In the genomic region with DNA sequence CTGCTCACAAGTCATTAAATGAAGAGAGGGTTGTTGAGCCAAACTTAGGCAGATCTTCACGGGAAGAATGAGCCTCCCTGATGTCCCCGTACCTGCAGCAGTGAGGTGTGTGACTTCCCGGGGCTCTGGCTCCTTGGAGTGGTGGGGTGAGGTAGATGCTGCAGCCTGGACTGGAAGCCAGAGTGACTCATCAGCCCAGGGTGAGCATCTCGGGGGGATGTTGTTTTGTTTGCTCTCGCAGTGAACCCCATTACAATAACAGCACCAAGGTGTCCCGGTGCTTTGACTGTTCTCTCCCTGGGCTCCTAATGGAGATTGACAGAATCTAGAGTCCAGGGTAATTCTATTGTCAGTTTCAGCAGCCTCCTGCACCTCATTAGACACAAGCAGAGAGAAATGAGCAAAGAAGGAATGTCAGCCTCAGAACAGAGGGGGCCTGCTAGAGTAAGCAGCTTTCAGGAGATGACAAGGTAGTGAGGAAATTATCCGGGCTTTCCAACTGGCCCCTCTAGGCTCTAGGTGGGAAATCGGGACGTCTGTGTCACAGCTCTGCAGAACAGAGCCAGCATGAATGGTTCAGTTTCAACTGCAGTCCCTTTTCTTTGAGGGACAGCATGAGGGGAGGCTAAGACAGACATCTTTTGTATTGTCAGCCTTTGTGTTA, we compare ENCODE assay signal across 25 cellular contexts. TPM values are rescaled to one million over a fixed set of nuclear protein-coding genes. Genes with fewer than 3 reads are reported as not detected.
DNase-seq lines count a peak whose midpoint lies in the region; ATAC-seq and TF ChIP-seq lines count a peak whose summit lies in the region.
"Had no signal": no experiment of that assay in that cellular context is flagged by ENCODE, and none has a peak within 500 bp of the region (broad histone marks: within the 10 kb centered on the region; RNA-seq: fewer than 3 reads in every experiment).

No MANE protein-coding gene starts in this region.

- H2AK5ac ChIP-seq in mesendoderm (ENCODE audit: low read length) = no peak overlapping the region
- H2AK5ac ChIP-seq in neuronal stem cell (ENCODE audit: low read depth, low read length) = no peak overlapping the region

- no peak for DNase-seq in GM23338 (ENCODE audit: low spot score)
- no peak for DNase-seq in WTC11 (ENCODE audit: low spot score)
- DNase-seq in mesendoderm = peak; percentile 46
- DNase-seq in neuronal stem cell (ENCODE audit: low spot score) = peak; percentile 55
- no peak for DNase-seq in hippocampal formation (lab: John Stamatoyannopoulos, UW)
- no peak for DNase-seq in gastrocnemius medialis
- DNase-seq: ACHN; CD4-positive, alpha-beta T cell; COR-L47; DMS79; HCEC 1CT; MM.1S; NCI-H1048; NCI-H1417 treated with DMSO at 0.1 percent for 48 hours; NCI-H1930; NCI-H2227 treated with DMSO at 0.1 percent for 48 hours; NCI-H510A treated with DMSO at 0.1 percent for 48 hours; NCI-H774; OCI-M1 had no signal

- H3K23ac ChIP-seq in mesendoderm (ENCODE audit: low read length) = no peak overlapping the region
- H3K23ac ChIP-seq in neuronal stem cell (ENCODE audit: low read depth, low read length, poor library complexity) = no peak overlapping the region

- H3K9me3 Mint-ChIP-seq in GM23338 = no peaks in the 10 kb centered on the region; the same call in 2 of the 3 replicates
- peaks cover 3% of the 10 kb centered on the region; the same call in 1 of the 2 replicates for H3K9me3 Mint-ChIP-seq in WTC11
- H3K9me3 Mint-ChIP-seq: CD4-positive, alpha-beta T cell had no signal

- H2BK5ac ChIP-seq in mesendoderm (ENCODE audit: low read length) (no peak overlapping the region), neuronal stem cell (ENCODE audit: low read length) (no peak overlapping the region)

- ATAC-seq in GM23338 = peak; percentile 75
- peak; percentile 66 for ATAC-seq in WTC11
- ATAC-seq in gastrocnemius medialis = no peak
- no peak for ATAC-seq in HG03571 (IDR thresholded peaks at IDR 0.05; ENCODE audit: unreplicated experiment)
- ATAC-seq in HG03280 (IDR thresholded peaks at IDR 0.05; ENCODE audit: unreplicated experiment) = no peak

- H4K91ac ChIP-seq in neuronal stem cell (ENCODE audit: low read depth, low read length, poor library complexity) = no peak overlapping the region

- H3K4me2 ChIP-seq in GM23338 = no peak overlapping the region
- H3K4me2 ChIP-seq in mesendoderm (ENCODE audit: low read length) = no peak overlapping the region
- H3K4me2 ChIP-seq in neuronal stem cell (ENCODE audit: insufficient read depth, low read length, poor library complexity, severe bottlenecking) = peak overlapping the region; percentile 13
- H3K4me2 ChIP-seq: BLaER1 had no signal

- peak overlapping the region; percentile 74 for H2AFZ ChIP-seq in GM23338
- H2AFZ ChIP-seq in neuronal stem cell (ENCODE audit: low read length) = peak overlapping the region; percentile 84

- H3K4me3 Mint-ChIP-seq in GM23338 = no peak overlapping the region
- H3K4me3 Mint-ChIP-seq in WTC11 = no peak overlapping the region
- H3K4me3 Mint-ChIP-seq: CD4-positive, alpha-beta T cell had no signal

- H3K14ac ChIP-seq in neuronal stem cell (ENCODE audit: low read length) = no peak overlapping the region

- H3K56ac ChIP-seq in mesendoderm (ENCODE audit: low read length) = peak overlapping the region; percentile 0

- H3K4ac ChIP-seq in mesendoderm (ENCODE audit: low read depth, low read length) (no peak overlapping the region), neuronal stem cell (ENCODE audit: low read length) (no peak overlapping the region)

- no peaks in the 10 kb centered on the region for H3K9me3 ChIP-seq in neuronal stem cell (replicated peaks in 1 of 2; ENCODE audit: control insufficient read depth in 2 of 2, insufficient read depth in 1 of 2, low read depth in 1 of 2, low read length in 2 of 2)
- no peaks in the 10 kb centered on the region for H3K9me3 ChIP-seq in gastrocnemius medialis
- H3K9me3 ChIP-seq: BLaER1, SJSA1 had no signal

- H3K79me2 ChIP-seq in GM23338 (replicated peaks; ENCODE audit: insufficient read depth) = no peaks in the 10 kb centered on the region
- no peaks in the 10 kb centered on the region for H3K79me2 ChIP-seq in mesendoderm (ENCODE audit: control insufficient read depth, insufficient read depth, low read length)

- no peak for TF ChIP-seq CTCF in GM23338 (conservative IDR thresholded peaks at IDR 0.05; ENCODE audit: low read depth in 2 of 2)
- TF ChIP-seq CTCF in WTC11 (IDR thresholded peaks at IDR 0.05) = no peak
- no peak for TF ChIP-seq CTCF in gastrocnemius medialis (IDR thresholded peaks at IDR 0.05 in 4 of 5, conservative IDR thresholded peaks at IDR 0.05 in 1 of 5)

- intact Hi-C loops in gastrocnemius medialis (cut with DNase I; ENCODE audit: low total_unique reads) = no loop called here

- POLR2A ChIA-PET in WTC11 (lab: Charles Lee) = no interaction called here

- H3F3A ChIP-seq in GM23338 (replicated peaks; ENCODE audit: low read depth) = 0 out of 2 replicates have a peak, but pooled peaks cover 1% of the 10 kb centered on the region

- H3K27me3 ChIP-seq in GM23338 (ENCODE audit: insufficient read depth) (peaks cover 43% of the 10 kb centered on the region), mesendoderm (ENCODE audit: insufficient read depth, low read length, poor library complexity) (no peaks in the 10 kb centered on the region), neuronal stem cell (ENCODE audit: control insufficient read depth in 3 of 3, insufficient read depth in 3 of 3, low read depth in 1 of 3, low read length in 3 of 3) (no peaks in the 10 kb centered on the region), gastrocnemius medialis (peaks cover 0 to 3% (median 0%) of the 10 kb centered on the region in 3 donors)
- H3K27me3 ChIP-seq: BLaER1 had no signal

- H3K36me3 ChIP-seq in GM23338 (ENCODE audit: insufficient read depth) = no peaks in the 10 kb centered on the region
- H3K36me3 ChIP-seq in mesendoderm (ENCODE audit: control insufficient read depth, insufficient read depth, low read length) = no peaks in the 10 kb centered on the region
- no peaks in the 10 kb centered on the region for H3K36me3 ChIP-seq in neuronal stem cell (replicated peaks in 1 of 2; ENCODE audit: control insufficient read depth in 2 of 2, insufficient read depth in 2 of 2, low read length in 2 of 2)
- H3K36me3 ChIP-seq in gastrocnemius medialis = no peaks in the 10 kb centered on the region
- H3K36me3 ChIP-seq: BLaER1, SJSA1 had no signal

- no peaks in the 10 kb centered on the region for H3K79me1 ChIP-seq in mesendoderm (ENCODE audit: low read length)
- no peaks in the 10 kb centered on the region for H3K79me1 ChIP-seq in neuronal stem cell (ENCODE audit: low read depth, low read length)

- no peak overlapping the region for H4K8ac ChIP-seq in mesendoderm (ENCODE audit: low read depth, low read length)
- no peak overlapping the region for H4K8ac ChIP-seq in neuronal stem cell (ENCODE audit: low read depth, low read length)

- H3K36me3 Mint-ChIP-seq in GM23338 (ENCODE audit: low read depth) = no peaks in the 10 kb centered on the region; the same call in 2 of the 3 replicates
- H3K36me3 Mint-ChIP-seq in WTC11 = no peaks in the 10 kb centered on the region

- H3K9ac ChIP-seq in mesendoderm (ENCODE audit: low read length) = no peak overlapping the region
- no peak overlapping the region for H3K9ac ChIP-seq in neuronal stem cell (ENCODE audit: low read depth, low read length, poor library complexity)
- H3K9ac ChIP-seq: BLaER1 had no signal

- H4K20me1 ChIP-seq in GM23338 (replicated peaks; ENCODE audit: insufficient read depth) = no peaks in the 10 kb centered on the region
- H4K20me1 ChIP-seq: BLaER1 had no signal

- H3K27ac Mint-ChIP-seq in GM23338 (no peak overlapping the region), WTC11 (no peak overlapping the region)
- H3K27ac Mint-ChIP-seq: CD4-positive, alpha-beta T cell had no signal

- H3K27me3 Mint-ChIP-seq in GM23338 (ENCODE audit: insufficient read depth, low read depth, poor library complexity) (peaks cover 9% of the 10 kb centered on the region), WTC11 (ENCODE audit: low read depth) (peaks cover 83% of the 10 kb centered on the region)

- CTCF ChIA-PET in WTC11 (lab: Charles Lee) = interaction anchor here (1.2 kb wide), 1 partner anchor 25 kb away, joined by 5 read pairs; no protein-coding TSS in a partner anchor

- H3K27ac ChIP-seq in GM23338 (ENCODE audit: low read depth) = no peak overlapping the region
- no peak overlapping the region for H3K27ac ChIP-seq in mesendoderm (ENCODE audit: low read depth, low read length)
- peak overlapping the region; percentile 39 for H3K27ac ChIP-seq in neuronal stem cell (replicated peaks; ENCODE audit: low read length)
- H3K27ac ChIP-seq in gastrocnemius medialis = no peak overlapping the region
- H3K27ac ChIP-seq: 22Rv1, BLaER1, SJSA1 had no signal

- no CpG with 5 or more reads among the region's 9 CpGs for WGBS in mesendoderm (ENCODE audit: extremely low coverage, insufficient coverage, low lambda C conversion rate)
- WGBS in neuronal stem cell (ENCODE audit: extremely low coverage in 2 of 2, insufficient read length in 2 of 2, insufficient replicate concordance in 1 of 2), 2 donors = no CpG with 5 or more reads among the region's 9 CpGs

- H2BK12ac ChIP-seq in neuronal stem cell (ENCODE audit: low read length) = no peak overlapping the region

- H2BK120ac ChIP-seq in mesendoderm (ENCODE audit: low read depth, low read length) (no peak overlapping the region), neuronal stem cell (ENCODE audit: low read depth, low read length) (no peak overlapping the region)

- H3K4me1 Mint-ChIP-seq in GM23338 = peaks cover 11% of the 10 kb centered on the region
- peaks cover 8% of the 10 kb centered on the region for H3K4me1 Mint-ChIP-seq in WTC11

- in situ Hi-C loops in gastrocnemius medialis (cut with MboI; ENCODE audit: low sequenced_read_pairs in 4 of 4) = no loop called here

- H3K4me1 ChIP-seq in GM23338 (ENCODE audit: insufficient read depth) (peaks cover 8% of the 10 kb centered on the region; the same call in 1 of the 2 replicates), mesendoderm (ENCODE audit: control insufficient read depth, low read depth, low read length) (peaks cover 5% of the 10 kb centered on the region), neuronal stem cell (ENCODE audit: control insufficient read depth in 2 of 2, insufficient read depth in 1 of 2, low read depth in 1 of 2, low read length in 2 of 2) (peaks cover 8 to 15% of the 10 kb centered on the region in 2 donors), gastrocnemius medialis (no peaks in the 10 kb centered on the region)
- H3K4me1 ChIP-seq: SJSA1 had no signal

- no peak overlapping the region for H4K5ac ChIP-seq in mesendoderm (ENCODE audit: low read length)

- no peak overlapping the region for H3K4me3 ChIP-seq in GM23338
- no peak overlapping the region for H3K4me3 ChIP-seq in mesendoderm (ENCODE audit: low read length)
- H3K4me3 ChIP-seq in neuronal stem cell (ENCODE audit: low read length in 2 of 2) = no peak overlapping the region
- H3K4me3 ChIP-seq in gastrocnemius medialis = no peak overlapping the region
- H3K4me3 ChIP-seq: BLaER1, SJSA1 had no signal

- H3K18ac ChIP-seq in mesendoderm (ENCODE audit: low read length) (no peak overlapping the region), neuronal stem cell (ENCODE audit: low read length) (peak overlapping the region; percentile 20)

- H2BK15ac ChIP-seq in mesendoderm (replicated peaks; ENCODE audit: low read depth) (no peak overlapping the region), neuronal stem cell (ENCODE audit: low read length) (no peak overlapping the region)

- no peak for TF ChIP-seq POLR2A in gastrocnemius medialis (IDR thresholded peaks at IDR 0.05)

- H3K9me2 ChIP-seq in GM23338 (ENCODE audit: insufficient read depth) = no peaks in the 10 kb centered on the region

RNA-seq across cellular contexts. Expression of gene LRRN2, which starts 36.0 kb away (rescaled TPM):
- total RNA-seq in GM23338 (2014; rRNA removed; shearing (Covaris generic)) = 2.0 and 2.6 TPM in 2 replicates
- 0.74 and 0.78 TPM in 2 replicates for polyA plus RNA-seq in GM23338 (2016; fragmentation: Nextera tagmentation; extraction: Ambion mirVana)
- total RNA-seq in WTC11 (2021) = 3.2 to 5.3 TPM (median 3.4 TPM) in 3 replicates
- polyA plus RNA-seq in mesendoderm (2013, experiment 1 of 2) = 26.7 TPM
- 26.5 TPM for polyA plus RNA-seq in mesendoderm (2013, experiment 2 of 2)
- 7.0 TPM for polyA plus RNA-seq in neuronal stem cell (2013, experiment 1 of 2)
- polyA plus RNA-seq in neuronal stem cell (2013, experiment 2 of 2) = 7.3 TPM
- total RNA-seq in gastrocnemius medialis = 1 to 10 TPM in 1 of 4 donors, under 1 TPM in 3; 0.46 to 1.1 (median 0.93) TPM
- total RNA-seq: CD4-positive, alpha-beta T cell; LHCN-M2; SJSA1 had no signal

Comparison
In these comparisons a context has a peak if more than half of its experiments do, and no peak if none do; other contexts are left out.
1. ATAC-seq: peak in GM23338 (single experiment) and WTC11 (single experiment); none in gastrocnemius medialis (0 of 2), HG03571 (single experiment) and HG03280 (single experiment).
2. DNase-seq: peak in mesendoderm (single experiment) and neuronal stem cell (single experiment); none in GM23338 (single experiment), WTC11 (single experiment), hippocampal formation (0 of 2) and gastrocnemius medialis (0 of 2).